In genomic region chr3:160402249-160403027, GRCh38 we compare ENCODE assay signal across 8 cellular contexts. TPM values are rescaled to one million over a fixed set of nuclear protein-coding genes. Genes with fewer than 3 reads are reported as not detected.
DNase-seq lines count a peak whose midpoint lies in the region; ATAC-seq and TF ChIP-seq lines count a peak whose summit lies in the region.

No MANE protein-coding gene starts in this region.

- TF ChIP-seq CTCF in heart right ventricle (IDR thresholded peaks at IDR 0.05), result no peak
- no peak for TF ChIP-seq CTCF in upper lobe of left lung (IDR thresholded peaks at IDR 0.05)

- no peak for ATAC-seq in heart right ventricle
- no peak for ATAC-seq in Right ventricle myocardium superior (ENCODE audit: poor library complexity)
- ATAC-seq in activated T-helper 17 cell treated with anti-CD3 and anti-CD28 coated beads, Interleukin-2, amount 50 U/mL, for 72 hours (replicated peaks), result no peak
- ATAC-seq in upper lobe of left lung (ENCODE audit: low FRiP score in 2 of 2), result no peak

- DNase-seq in heart right ventricle, result no peak
- no peak for DNase-seq in Right ventricle myocardium superior
- peak; percentile 5 for DNase-seq in left kidney (ENCODE audit: low read depth, low spot score)
- DNase-seq in upper lobe of left lung, result no peak
- no peak for DNase-seq in NCI-H748 (lab: John Stamatoyannopoulos, UW; ENCODE audit: unreplicated experiment)
- no peak for DNase-seq in DMS153 (lab: John Stamatoyannopoulos, UW)
- DNase-seq in SKM-1 treated with dmso at 0.1 percent for 144 hours (lab: John Stamatoyannopoulos, UW; ENCODE audit: unreplicated experiment), result no peak

- H3K27me3 ChIP-seq in heart right ventricle (no peaks in the 10 kb centered on the region), upper lobe of left lung (no peaks in the 10 kb centered on the region)

- H3K9me3 ChIP-seq in heart right ventricle (no peaks in the 10 kb centered on the region), upper lobe of left lung (no peaks in the 10 kb centered on the region)

- intact Hi-C loops in heart right ventricle (cut with DNase I), result no loop called here
- intact Hi-C loops in Right ventricle myocardium superior (cut with DNase I), result no loop called here

- TF ChIP-seq EP300 in upper lobe of left lung (IDR thresholded peaks at IDR 0.05), result no peak

- WGBS in heart right ventricle, 2 donors, result 23 to 39% methylated on average over 11 of the region's 11 CpGs
- 30 to 46% methylated on average over 11 of the region's 11 CpGs for WGBS in upper lobe of left lung, 2 donors

- H3K4me3 ChIP-seq in heart right ventricle, result peak overlapping the region in 8 of 10 donors; percentile 72 to 88 (median 81)
- H3K4me3 ChIP-seq in upper lobe of left lung, result peak overlapping the region in 3 of 4 donors; percentile 84 to 93 (median 85)

- H3K9me3 Mint-ChIP-seq in activated T-helper 17 cell treated with anti-CD3 and anti-CD28 coated beads, Interleukin-2, amount 50 U/mL, for 72 hours, result no peaks in the 10 kb centered on the region

- H3K36me3 ChIP-seq in heart right ventricle, result peaks cover 0 to 31% (median 0%) of the 10 kb centered on the region in 9 donors
- peaks cover 0 to 6% (median 0%) of the 10 kb centered on the region in 4 donors for H3K36me3 ChIP-seq in upper lobe of left lung

- TF ChIP-seq POLR2A in upper lobe of left lung (IDR thresholded peaks at IDR 0.05), result no peak

- no peaks in the 10 kb centered on the region for H3K27me3 Mint-ChIP-seq in activated T-helper 17 cell treated with anti-CD3 and anti-CD28 coated beads, Interleukin-2, amount 50 U/mL, for 72 hours

- peak overlapping the region in 5 of 10 donors; percentile 6 to 91 (median 24) for H3K27ac ChIP-seq in heart right ventricle
- H3K27ac ChIP-seq in upper lobe of left lung, result peak overlapping the region in 2 of 4 donors; percentile 90 to 96

- H3K4me1 ChIP-seq in heart right ventricle (peaks cover 2 to 55% (median 29%) of the 10 kb centered on the region in 9 donors), upper lobe of left lung (peaks cover 16 to 42% (median 22%) of the 10 kb centered on the region in 4 donors)

- H3K4me3 Mint-ChIP-seq in activated T-helper 17 cell treated with anti-CD3 and anti-CD28 coated beads, Interleukin-2, amount 50 U/mL, for 72 hours, result peak overlapping the region; percentile 95

- peaks cover 31% of the 10 kb centered on the region for H3K4me1 Mint-ChIP-seq in activated T-helper 17 cell treated with anti-CD3 and anti-CD28 coated beads, Interleukin-2, amount 50 U/mL, for 72 hours

- H3K27ac Mint-ChIP-seq in activated T-helper 17 cell treated with anti-CD3 and anti-CD28 coated beads, Interleukin-2, amount 50 U/mL, for 72 hours, result peak overlapping the region; percentile 79

- peaks cover 87% of the 10 kb centered on the region for H3K36me3 Mint-ChIP-seq in activated T-helper 17 cell treated with anti-CD3 and anti-CD28 coated beads, Interleukin-2, amount 50 U/mL, for 72 hours (ENCODE audit: low read depth)

RNA-seq across cellular contexts. Expression of gene SMC4, which starts 3.0 kb away (rescaled TPM):
- 10 to 100 TPM; 10.6 to 36.2 (median 17.3) TPM for total RNA-seq in heart right ventricle
- polyA plus RNA-seq in heart right ventricle, result 10 to 100 TPM in 1 of 2 donors, 1 to 10 TPM in 1; 8.9 to 38.6 TPM
- total RNA-seq in Right ventricle myocardium superior, result 19.4 TPM
- 100 to 1,000 TPM; 182 to 207 TPM for total RNA-seq in activated T-helper 17 cell treated with anti-CD3 and anti-CD28 coated beads, Interleukin-2, amount 50 U/mL, for 72 hours
- total RNA-seq in upper lobe of left lung, result 100 to 1,000 TPM in 1 of 6 donors, 10 to 100 TPM in 5; 35.6 to 107 (median 65.5) TPM

RNA-seq across cellular contexts. Expression of gene IFT80, which starts 3.4 kb away (rescaled TPM):
- 10 to 100 TPM in 9 of 10 donors, 1 to 10 TPM in 1; 6.9 to 16.3 (median 14.4) TPM for total RNA-seq in heart right ventricle
- polyA plus RNA-seq in heart right ventricle, result 10 to 100 TPM in 1 of 2 donors, 1 to 10 TPM in 1; 5.3 to 14.4 TPM
- 8.3 TPM for total RNA-seq in Right ventricle myocardium superior
- 10 to 100 TPM; 17.3 to 20.0 TPM for total RNA-seq in activated T-helper 17 cell treated with anti-CD3 and anti-CD28 coated beads, Interleukin-2, amount 50 U/mL, for 72 hours
- 10 to 100 TPM; 12.1 to 68.1 (median 28.4) TPM for total RNA-seq in upper lobe of left lung

RNA-seq across cellular contexts. Expression of gene TRIM59, which starts 47.1 kb away (rescaled TPM):
- total RNA-seq in heart right ventricle (1 to 10 TPM in 1 of 10 donors, under 1 TPM in 8, not detected in 1; 0.10 to 2.8 (median 0.60) TPM), Right ventricle myocardium superior (0.19 TPM), upper lobe of left lung (1 to 10 TPM; 1.6 to 7.1 (median 3.5) TPM)
- polyA plus RNA-seq in heart right ventricle, result under 1 TPM; 0.15 to 0.25 TPM
- total RNA-seq in activated T-helper 17 cell treated with anti-CD3 and anti-CD28 coated beads, Interleukin-2, amount 50 U/mL, for 72 hours, result 10 to 100 TPM; 39.2 to 41.1 TPM

Comparison
In these comparisons a context has a peak if more than half of its experiments do, and no peak if none do; other contexts are left out.
1. RNA of gene TRIM59, which starts 47.1 kb away (total RNA-seq): 39.2 to 41.1 TPM in activated T-helper 17 cell treated with anti-CD3 and anti-CD28 coated beads, Interleukin-2, amount 50 U/mL, for 72 hours; 1.6 to 7.1 TPM in upper lobe of left lung, 0.10 to 2.8 TPM in heart right ventricle and 0.19 TPM in Right ventricle myocardium superior (single experiment); every median in the first group is over 4 times any median in the second.